Comparison of ENCODE assay signal across 28 cellular contexts in the genomic region with DNA sequence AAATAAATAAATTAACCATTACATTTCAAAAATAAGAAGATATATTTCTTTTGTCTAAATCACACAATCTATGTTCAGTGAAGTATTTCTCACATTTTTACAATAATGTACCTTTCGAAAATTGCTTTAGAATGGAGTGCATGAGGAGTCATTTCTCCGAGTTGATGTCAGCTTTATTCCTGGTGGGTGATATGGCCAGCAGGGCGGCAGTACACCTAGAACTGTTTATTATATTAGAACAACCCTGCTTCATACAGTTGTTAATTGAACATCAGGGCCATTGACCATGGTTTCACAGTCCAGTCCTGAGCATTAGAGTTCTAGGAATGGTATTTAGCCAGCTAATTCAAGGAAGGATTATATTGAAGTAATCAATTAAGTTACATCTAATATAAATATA.
A peak's percentile ranks its signal among the peaks of the same experiment; 100 is the strongest.
DNase-seq lines count a peak whose midpoint lies in the region; ATAC-seq and TF ChIP-seq lines count a peak whose summit lies in the region.
"Had no signal": no experiment of that assay in that cellular context is flagged by ENCODE, and none has a peak within 500 bp of the region (broad histone marks: within the 10 kb centered on the region; RNA-seq: fewer than 3 reads in every experiment).

No MANE protein-coding gene starts in this region.

- H4K20me1 ChIP-seq in DOHH2 (ENCODE audit: control insufficient read depth, insufficient read depth, low read depth, low read length) = no peaks in the 10 kb centered on the region
- no peaks in the 10 kb centered on the region for H4K20me1 ChIP-seq in neural progenitor cell (ENCODE audit: low read depth)
- H4K20me1 ChIP-seq: BLaER1 had no signal

- H3K4me2 ChIP-seq in DOHH2 (ENCODE audit: low read length) (no peak overlapping the region), neural progenitor cell (no peak overlapping the region)
- H3K4me2 ChIP-seq: BLaER1 had no signal

- no peak overlapping the region for H3K27ac ChIP-seq in DOHH2 (ENCODE audit: low read depth, low read length)
- no peak overlapping the region for H3K27ac ChIP-seq in brain microvascular endothelial cell
- no peak overlapping the region for H3K27ac ChIP-seq in neural progenitor cell
- H3K27ac ChIP-seq: ascending aorta, BLaER1, cardiac muscle cell, colonic mucosa, epithelial cell of prostate, left lung, SJCRH30, stomach had no signal

- no peaks in the 10 kb centered on the region for H3K4me1 Mint-ChIP-seq in neural progenitor cell
- no peaks in the 10 kb centered on the region for H3K4me1 Mint-ChIP-seq in activated naive CD4-positive, alpha-beta T cell treated with anti-CD3 and anti-CD28 coated beads for 36 hours (ENCODE audit: low read depth)
- H3K4me1 Mint-ChIP-seq: activated CD4-positive, alpha-beta T cell treated with anti-CD3 and anti-CD28 coated beads, Interleukin-2, amount 10 ng/mL, durations not matched to agents 24 days and 14 days had no signal

- CTCF ChIA-PET in activated naive CD4-positive, alpha-beta T cell treated with anti-CD3 and anti-CD28 coated beads for 36 hours (lab: Charles Lee) = no interaction called here

- no peaks in the 10 kb centered on the region for H3K36me3 Mint-ChIP-seq in neural progenitor cell
- H3K36me3 Mint-ChIP-seq in activated naive CD4-positive, alpha-beta T cell treated with anti-CD3 and anti-CD28 coated beads for 36 hours (ENCODE audit: low read depth) = no peaks in the 10 kb centered on the region

- no peaks in the 10 kb centered on the region for H3K79me2 ChIP-seq in DOHH2 (ENCODE audit: control insufficient read depth, low read length)
- H3K79me2 ChIP-seq in neural progenitor cell (ENCODE audit: low read depth) = no peaks in the 10 kb centered on the region

- H3K4me3 Mint-ChIP-seq in neural progenitor cell = no peak overlapping the region
- H3K4me3 Mint-ChIP-seq in activated naive CD4-positive, alpha-beta T cell treated with anti-CD3 and anti-CD28 coated beads for 36 hours = no peak overlapping the region
- H3K4me3 Mint-ChIP-seq: activated CD4-positive, alpha-beta T cell treated with anti-CD3 and anti-CD28 coated beads, Interleukin-2, amount 10 ng/mL, durations not matched to agents 24 days and 14 days; activated T-cell treated with anti-CD3 and anti-CD28 coated beads, Interleukin-2, amount 50 U/mL, for 4 hours had no signal

- H3K4me1 ChIP-seq in DOHH2 (ENCODE audit: control insufficient read depth, low read length) (no peaks in the 10 kb centered on the region), neural progenitor cell (no peaks in the 10 kb centered on the region)
- H3K4me1 ChIP-seq: ascending aorta, colonic mucosa, left lung, SJCRH30, stomach had no signal

- H3K9me3 Mint-ChIP-seq in neural progenitor cell = peaks cover 3% of the 10 kb centered on the region
- peaks cover 1% of the 10 kb centered on the region for H3K9me3 Mint-ChIP-seq in activated naive CD4-positive, alpha-beta T cell treated with anti-CD3 and anti-CD28 coated beads for 36 hours
- H3K9me3 Mint-ChIP-seq: activated CD4-positive, alpha-beta T cell treated with anti-CD3 and anti-CD28 coated beads, Interleukin-2, amount 10 ng/mL, durations not matched to agents 24 days and 14 days had no signal

- intact Hi-C loops in activated naive CD4-positive, alpha-beta T cell treated with anti-CD3 and anti-CD28 coated beads for 36 hours (cut with micrococcal nuclease) = no loop called here
- intact Hi-C loops in left ventricle myocardium superior (cut with micrococcal nuclease) = no loop called here

- no peak overlapping the region for H3K9ac ChIP-seq in neural progenitor cell
- H3K9ac ChIP-seq: BLaER1 had no signal

- H3K27me3 ChIP-seq in DOHH2 (ENCODE audit: control insufficient read depth, low read length) (no peaks in the 10 kb centered on the region), brain microvascular endothelial cell (replicated peaks) (no peaks in the 10 kb centered on the region), neural progenitor cell (no peaks in the 10 kb centered on the region)
- H3K27me3 ChIP-seq: ascending aorta, BLaER1, cardiac muscle cell, colonic mucosa, left lung, SJCRH30, stomach had no signal

- no peak overlapping the region for H3K4me3 ChIP-seq in DOHH2 (ENCODE audit: low read length)
- no peak overlapping the region for H3K4me3 ChIP-seq in brain microvascular endothelial cell (ENCODE audit: low read depth, low read length)
- H3K4me3 ChIP-seq in neural progenitor cell = no peak overlapping the region
- H3K4me3 ChIP-seq: ascending aorta, BLaER1, cardiac muscle cell, colonic mucosa, left lung, SJCRH30, stomach had no signal

- no peaks in the 10 kb centered on the region for H3F3A ChIP-seq in DOHH2 (ENCODE audit: control insufficient read depth, insufficient read depth)
- no peaks in the 10 kb centered on the region for H3F3A ChIP-seq in neural progenitor cell (ENCODE audit: low read depth)

- H3K9me2 ChIP-seq in DOHH2 (replicated peaks; ENCODE audit: control insufficient read depth, low read length) = no peaks in the 10 kb centered on the region

- ATAC-seq in GM21786 (IDR thresholded peaks at IDR 0.05; ENCODE audit: unreplicated experiment) (no peak), left ventricle myocardium superior (no peak)
- ATAC-seq: activated T-cell treated with anti-CD3 and anti-CD28 coated beads, Interleukin-2, amount 50 U/mL, for 4 hours; left lung; right cardiac atrium had no signal

- H3K27ac Mint-ChIP-seq in neural progenitor cell = no peak overlapping the region
- H3K27ac Mint-ChIP-seq in activated naive CD4-positive, alpha-beta T cell treated with anti-CD3 and anti-CD28 coated beads for 36 hours = no peak overlapping the region
- H3K27ac Mint-ChIP-seq: activated CD4-positive, alpha-beta T cell treated with anti-CD3 and anti-CD28 coated beads, Interleukin-2, amount 10 ng/mL, durations not matched to agents 24 days and 14 days had no signal

- DNase-seq in HT-29 (ENCODE audit: low spot score) = peak; percentile 22
- DNase-seq in brain microvascular endothelial cell = no peak
- DNase-seq in neural progenitor cell (ENCODE audit: low spot score) = no peak
- no peak for DNase-seq in activated naive CD4-positive, alpha-beta T cell treated with anti-CD3 and anti-CD28 coated beads for 36 hours
- no peak for DNase-seq in left ventricle myocardium superior
- DNase-seq: activated CD4-positive, alpha-beta T cell treated with anti-CD3 and anti-CD28 coated beads, Interleukin-2, amount 10 ng/mL, durations not matched to agents 24 days and 14 days; activated gamma-delta T cell treated with Interleukin-2 at 50 U/mL for 16 hours; activated T-cell treated with anti-CD3 and anti-CD28 coated beads, Interleukin-2, amount 50 U/mL, for 4 hours; colonic mucosa; DMS79 treated with DMSO at 0.1 percent for 48 hours; effector CD4-positive, alpha-beta T cell; GOT3; left lung; mesenchymal stem cell; NCI-H1436 treated with DMSO at 0.1 percent for 48 hours; NCI-H226; NCI-H526 treated with DMSO at 0.1 percent for 48 hours; right cardiac atrium; SJCRH30; stimulated activated CD4-positive, alpha-beta T cell treated with anti-CD3 and anti-CD28 coated beads, Interleukin-2, amount 100 ng/mL, for 48 hours; stomach; T-helper 9 cell had no signal

- H3K36me3 ChIP-seq in DOHH2 (ENCODE audit: control insufficient read depth, low read length) (no peaks in the 10 kb centered on the region), brain microvascular endothelial cell (replicated peaks) (no peaks in the 10 kb centered on the region), neural progenitor cell (no peaks in the 10 kb centered on the region)
- H3K36me3 ChIP-seq: ascending aorta, BLaER1, cardiac muscle cell, colonic mucosa, left lung, SJCRH30, stomach had no signal

- no peaks in the 10 kb centered on the region for H3K27me3 Mint-ChIP-seq in neural progenitor cell (ENCODE audit: insufficient read depth, low read depth)
- H3K27me3 Mint-ChIP-seq in activated naive CD4-positive, alpha-beta T cell treated with anti-CD3 and anti-CD28 coated beads for 36 hours (ENCODE audit: low read depth) = no peaks in the 10 kb centered on the region
- H3K27me3 Mint-ChIP-seq: activated CD4-positive, alpha-beta T cell treated with anti-CD3 and anti-CD28 coated beads, Interleukin-2, amount 10 ng/mL, durations not matched to agents 24 days and 14 days had no signal

- TF ChIP-seq CTCF in DOHH2 (IDR thresholded peaks at IDR 0.05; ENCODE audit: low read depth, low read length, poor library complexity, severe bottlenecking) (peak; percentile 45), brain microvascular endothelial cell (IDR thresholded peaks at IDR 0.05; ENCODE audit: low read depth, low read length, missing control alignments) (peak; percentile 12), neural progenitor cell (IDR thresholded peaks at IDR 0.05) (peak; percentile 37)

- H2AFZ ChIP-seq in neural progenitor cell (replicated peaks) = no peak overlapping the region

- in situ Hi-C loops in brain microvascular endothelial cell (cut with HindIII; ENCODE audit: low pct_ligation_motif_present, low sequenced_read_pairs) = no loop called here

- no peaks in the 10 kb centered on the region for H3K9me3 ChIP-seq in DOHH2 (ENCODE audit: control insufficient read depth, insufficient read depth, low read length)
- H3K9me3 ChIP-seq in neural progenitor cell (ENCODE audit: low read depth) = no peaks in the 10 kb centered on the region
- H3K9me3 ChIP-seq: ascending aorta, BLaER1, colonic mucosa, left lung, SJCRH30, stomach had no signal
